1 cellular context compared by ENCODE assay signal in genomic region chr3:184811663-184811998, GRCh38.
TF ChIP-seq lines count a peak whose summit lies in the region.

No MANE protein-coding gene starts in this region.

TF ChIP-seq in HCT116, 20 proteins besides CTCF, POLR2A, EP300 and RAD21 (continued from another document):
- no peak for TF ChIP-seq ZBTB33 (IDR thresholded peaks at IDR 0.05; ENCODE audit: extremely low read depth, insufficient replicate concordance, low read length)
- TF ChIP-seq POLR2AphosphoS5 (IDR thresholded peaks at IDR 0.05; ENCODE audit: low read depth, low read length), result no peak
- no peak for TF ChIP-seq SRF (IDR thresholded peaks at IDR 0.05; ENCODE audit: low read depth)
- TF ChIP-seq ZFX (IDR thresholded peaks at IDR 0.05), result no peak
- no peak for TF ChIP-seq JUND (IDR thresholded peaks at IDR 0.05)
- TF ChIP-seq ELF1 (IDR thresholded peaks at IDR 0.05; ENCODE audit: borderline replicate concordance, low read depth), result no peak
- no peak for TF ChIP-seq EZH2phosphoT487 (IDR thresholded peaks at IDR 0.05; ENCODE audit: borderline replicate concordance)
- TF ChIP-seq EGR1 (IDR thresholded peaks at IDR 0.05; ENCODE audit: low read depth), result no peak
- TF ChIP-seq ATF3 (IDR thresholded peaks at IDR 0.05), result no peak
